In genomic region chrX:104110499-104110951, GRCh38 we compare ENCODE assay signal across 8 cellular contexts. TPM values are rescaled to one million over a fixed set of nuclear protein-coding genes. Genes with fewer than 3 reads are reported as not detected.
DNase-seq lines count a peak whose midpoint lies in the region; ATAC-seq and TF ChIP-seq lines count a peak whose summit lies in the region.
"Not testable (repeated sequence)": the region's sequence is repeated elsewhere in the genome, so short reads cannot be mapped to it uniquely, and the experiment has no call there.

No MANE protein-coding gene starts in this region.

- peaks cover 37% of the 10 kb centered on the region for H3K4me1 Mint-ChIP-seq in activated T-cell treated with anti-CD3 and anti-CD28 coated beads, Interleukin-2, amount 50 U/mL, for 4 hours (ENCODE audit: low read depth)
- H3K4me1 Mint-ChIP-seq in endodermal cell: not testable (repeated sequence)
- peaks cover 26% of the 10 kb centered on the region for H3K4me1 Mint-ChIP-seq in stimulated activated naive CD8-positive, alpha-beta T cell treated with anti-CD3 and anti-CD28 coated beads, Interleukin-15, amount 100 ng/mL, for 72 hours

- H3K36me3 ChIP-seq in endodermal cell (ENCODE audit: control insufficient read depth, insufficient read depth, low read length): not testable (repeated sequence)

- not testable (repeated sequence) for H3K4me1 ChIP-seq in endodermal cell (ENCODE audit: control insufficient read depth, insufficient read depth, low read length)

- not testable (repeated sequence) for H3K9ac ChIP-seq in endodermal cell (ENCODE audit: extremely low read depth, low read length, poor library complexity, severe bottlenecking)

- peak overlapping the region; percentile 88 for H3K4me3 ChIP-seq in endodermal cell (ENCODE audit: low read length)

- not testable (repeated sequence) for H3K27ac ChIP-seq in endodermal cell (ENCODE audit: low read depth, low read length)

- not testable (repeated sequence) for H3K9me3 ChIP-seq in endodermal cell (ENCODE audit: control insufficient read depth, low read length)

- H3K36me3 Mint-ChIP-seq in activated T-cell treated with anti-CD3 and anti-CD28 coated beads, Interleukin-2, amount 50 U/mL, for 4 hours (ENCODE audit: insufficient read depth); endodermal cell (ENCODE audit: low read depth): not testable (repeated sequence)

- not testable (repeated sequence) for H3K27me3 ChIP-seq in endodermal cell (ENCODE audit: control insufficient read depth, insufficient read depth, low read length, poor library complexity, severe bottlenecking)

- H3K9me3 Mint-ChIP-seq in activated T-cell treated with anti-CD3 and anti-CD28 coated beads, Interleukin-2, amount 50 U/mL, for 4 hours; stimulated activated naive CD8-positive, alpha-beta T cell treated with anti-CD3 and anti-CD28 coated beads, Interleukin-15, amount 100 ng/mL, for 72 hours: not testable (repeated sequence)
- peaks cover 53% of the 10 kb centered on the region for H3K9me3 Mint-ChIP-seq in endodermal cell

- H3K27ac Mint-ChIP-seq in endodermal cell: not testable (repeated sequence)
- H3K27ac Mint-ChIP-seq in stimulated activated naive CD8-positive, alpha-beta T cell treated with anti-CD3 and anti-CD28 coated beads, Interleukin-15, amount 100 ng/mL, for 72 hours: peak overlapping the region in 1 of 2 donors; percentile 57

- H3K4me3 Mint-ChIP-seq in activated T-cell treated with anti-CD3 and anti-CD28 coated beads, Interleukin-2, amount 50 U/mL, for 4 hours: peak overlapping the region; percentile 21
- not testable (repeated sequence) for H3K4me3 Mint-ChIP-seq in endodermal cell
- peak overlapping the region; percentile 44 to 92 for H3K4me3 Mint-ChIP-seq in stimulated activated naive CD8-positive, alpha-beta T cell treated with anti-CD3 and anti-CD28 coated beads, Interleukin-15, amount 100 ng/mL, for 72 hours

- WGBS in endodermal cell (ENCODE audit: insufficient coverage in 1 of 2, insufficient read length in 1 of 2), 2 experiments: 76% methylated on average over 3 of the region's 3 CpGs; no CpG with 5 or more reads in 1 of the 2 experiments

- H3K27me3 Mint-ChIP-seq in activated T-cell treated with anti-CD3 and anti-CD28 coated beads, Interleukin-2, amount 50 U/mL, for 4 hours (ENCODE audit: low read depth); endodermal cell (ENCODE audit: insufficient read depth); stimulated activated naive CD8-positive, alpha-beta T cell treated with anti-CD3 and anti-CD28 coated beads, Interleukin-15, amount 100 ng/mL, for 72 hours: not testable (repeated sequence)

- peak; percentile 51 for DNase-seq in NCI-H748 (lab: John Stamatoyannopoulos, UW; ENCODE audit: unreplicated experiment)
- DNase-seq in activated T-cell treated with anti-CD3 and anti-CD28 coated beads, Interleukin-2, amount 50 U/mL, for 4 hours; endodermal cell; stimulated activated naive CD8-positive, alpha-beta T cell treated with anti-CD3 and anti-CD28 coated beads, Interleukin-15, amount 100 ng/mL, for 72 hours: not testable (repeated sequence)

- TF ChIP-seq CTCF in endodermal cell (conservative IDR thresholded peaks at IDR 0.05): not testable (repeated sequence)

- ATAC-seq in GM18499 (IDR thresholded peaks at IDR 0.05; ENCODE audit: insufficient read depth, unreplicated experiment) (peak; percentile 47), GM19463 (IDR thresholded peaks at IDR 0.05; ENCODE audit: unreplicated experiment) (peak; percentile 32), HG02763 (IDR thresholded peaks at IDR 0.05; ENCODE audit: unreplicated experiment) (peak; percentile 36), HG03378 (IDR thresholded peaks at IDR 0.05; ENCODE audit: unreplicated experiment) (peak; percentile 45)
- peak in 1 of 2 donors; percentile 25 for ATAC-seq in activated T-cell treated with anti-CD3 and anti-CD28 coated beads, Interleukin-2, amount 50 U/mL, for 4 hours
- peak; percentile 77 for ATAC-seq in stimulated activated naive CD8-positive, alpha-beta T cell treated with anti-CD3 and anti-CD28 coated beads, Interleukin-15, amount 100 ng/mL, for 72 hours

RNA-seq across cellular contexts. Expression of gene ZCCHC18, which starts 1.8 kb away (rescaled TPM):
- total RNA-seq in activated T-cell treated with anti-CD3 and anti-CD28 coated beads, Interleukin-2, amount 50 U/mL, for 4 hours: under 1 TPM; 0.49 to 0.86 (median 0.55) TPM
- 1 to 10 TPM; 2.3 TPM for total RNA-seq in endodermal cell
- polyA plus RNA-seq in endodermal cell (2013, experiment 1 of 2): 9.9 TPM
- polyA plus RNA-seq in endodermal cell (2013, experiment 2 of 2): 7.9 TPM

RNA-seq across cellular contexts. Expression of gene TMSB15C, which starts 34.5 kb away (rescaled TPM):
- total RNA-seq in activated T-cell treated with anti-CD3 and anti-CD28 coated beads, Interleukin-2, amount 50 U/mL, for 4 hours: 1 to 10 TPM in 1 of 3 donors, under 1 TPM in 2; 0.74 to 1.5 (median 0.92) TPM
- 1 to 10 TPM; 7.1 to 8.4 TPM for total RNA-seq in endodermal cell
- 12.0 TPM for polyA plus RNA-seq in endodermal cell (2013, experiment 1 of 2)
- 12.3 TPM for polyA plus RNA-seq in endodermal cell (2013, experiment 2 of 2)

RNA-seq across cellular contexts. Expression of gene SLC25A53, which starts 46.3 kb away (rescaled TPM):
- 1 to 10 TPM; 3.2 to 4.4 (median 4.2) TPM for total RNA-seq in activated T-cell treated with anti-CD3 and anti-CD28 coated beads, Interleukin-2, amount 50 U/mL, for 4 hours
- total RNA-seq in endodermal cell: 1 to 10 TPM; 2.0 to 4.4 TPM
- 5.8 TPM for polyA plus RNA-seq in endodermal cell (2013, experiment 1 of 2)
- polyA plus RNA-seq in endodermal cell (2013, experiment 2 of 2): 5.3 TPM

RNA-seq across cellular contexts. Expression of gene FAM199X, which starts 55.7 kb away (rescaled TPM):
- 1 to 10 TPM; 8.0 to 8.2 (median 8.1) TPM for total RNA-seq in activated T-cell treated with anti-CD3 and anti-CD28 coated beads, Interleukin-2, amount 50 U/mL, for 4 hours
- total RNA-seq in endodermal cell: 10 to 100 TPM; 18.5 to 22.0 TPM
- polyA plus RNA-seq in endodermal cell (2013, experiment 1 of 2): 14.9 TPM
- polyA plus RNA-seq in endodermal cell (2013, experiment 2 of 2): 15.2 TPM
